ENCODE assay signal across 18 cellular contexts in the genomic region with DNA sequence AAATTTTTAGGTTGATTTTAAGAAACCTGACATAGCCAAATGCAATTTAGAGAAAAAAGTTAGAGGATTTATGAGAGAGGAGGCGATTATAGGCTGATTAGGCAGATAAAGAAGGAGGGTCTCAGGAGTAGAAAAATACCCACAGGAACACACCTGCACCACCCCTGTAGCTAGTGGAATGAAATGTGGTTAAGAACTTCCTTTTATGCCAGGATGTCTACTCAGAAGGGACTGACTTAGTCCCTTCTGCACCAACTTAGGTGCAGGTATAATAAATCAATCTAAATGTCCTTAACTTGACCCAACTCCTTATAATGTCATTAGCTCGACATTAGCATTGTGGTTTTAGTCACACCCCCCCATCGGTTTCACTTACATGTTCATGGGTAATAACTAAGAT.
"Had no signal": no experiment of that assay in that cellular context is flagged by ENCODE, and none has a peak within 500 bp of the region (broad histone marks: within the 10 kb centered on the region; RNA-seq: fewer than 3 reads in every experiment).

No MANE protein-coding gene starts in this region.

- H3K27me3 ChIP-seq: dorsolateral prefrontal cortex, hepatocyte had no signal

- H3K79me2 ChIP-seq: hepatocyte had no signal

- H3K27me3 Mint-ChIP-seq: naive thymus-derived CD4-positive, alpha-beta T cell had no signal

- DNase-seq: cortex of kidney; dorsolateral prefrontal cortex; effector CD8-positive, alpha-beta T cell; foreskin melanocyte; head of caudate nucleus; left colon; left ventricle myocardium superior; mesendoderm; naive thymus-derived CD4-positive, alpha-beta T cell; posterior cingulate gyrus; stimulated activated CD4-positive, alpha-beta T cell treated with anti-CD3 and anti-CD28 coated beads, Interleukin-2, amount 100 ng/mL, for 24 hours; stimulated activated CD4-positive, alpha-beta T cell treated with anti-CD3 and anti-CD28 coated beads, Interleukin-4, amount 100 ng/mL, for 4 hours; stimulated activated naive CD4-positive, alpha-beta T cell treated with Interleukin-2 at 50 U/mL for 16 hours; trophoblast cell had no signal

- ATAC-seq: left colon; left ventricle myocardium superior; naive thymus-derived CD4-positive, alpha-beta T cell; sciatic nerve had no signal

- H3K4me2 ChIP-seq: hepatocyte had no signal

- H3K27ac ChIP-seq: dorsolateral prefrontal cortex, hepatocyte had no signal

- H3K4me3 ChIP-seq: dorsolateral prefrontal cortex, hepatocyte, lung had no signal

- H3K36me3 Mint-ChIP-seq: naive thymus-derived CD4-positive, alpha-beta T cell had no signal

- H2AFZ ChIP-seq: hepatocyte had no signal

- H3K4me3 Mint-ChIP-seq: naive thymus-derived CD4-positive, alpha-beta T cell; neural crest cell had no signal
